Comparison of ENCODE assay signal across 23 cellular contexts in the genomic region with DNA sequence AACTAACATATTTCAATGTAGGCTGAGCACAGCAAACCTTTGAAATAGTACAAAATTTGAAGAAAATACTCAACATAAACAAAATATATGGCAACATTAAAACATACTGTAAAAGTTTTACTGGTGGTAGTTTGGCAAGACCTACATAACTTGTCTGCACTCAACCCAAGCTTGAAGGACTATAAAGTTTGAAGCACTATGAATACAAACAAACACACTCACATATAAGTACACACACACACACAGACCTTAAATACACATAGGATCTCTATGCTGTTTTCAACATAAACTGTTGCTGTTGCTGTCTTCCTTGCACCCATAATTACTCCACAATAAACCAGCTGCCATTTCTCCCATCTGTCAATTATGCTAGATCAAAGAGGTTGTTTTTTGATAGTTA.
"Had no signal": no experiment of that assay in that cellular context is flagged by ENCODE, and none has a peak within 500 bp of the region (broad histone marks: within the 10 kb centered on the region; RNA-seq: fewer than 3 reads in every experiment).

No MANE protein-coding gene starts in this region.

- H3K27me3 Mint-ChIP-seq: naive thymus-derived CD4-positive, alpha-beta T cell; natural killer cell treated with Interleukin-12 subunit alpha and Interleukin-12 subunit beta and Interleukin-15 and Interleukin-18, amount 100 ng/mL, for 72 hours; progenitor cell of endocrine pancreas; stimulated activated naive CD8-positive, alpha-beta T cell treated with anti-CD3 and anti-CD28 coated beads, Interleukin-15, Interleukin-2, amounts not matched to agents 100 ng/mL and 50 ng/mL, for 24 hours had no signal

- H3K36me3 ChIP-seq: left ventricle myocardium inferior, ovary, right atrium auricular region, right lobe of liver, suprapubic skin, thoracic aorta, tibial artery, upper lobe of right lung had no signal

- H3K4me1 ChIP-seq: left ventricle myocardium inferior, right atrium auricular region, right lobe of liver, suprapubic skin, tibial artery, upper lobe of right lung had no signal

- H3K4me1 Mint-ChIP-seq: immature natural killer cell, mesothelial cell of epicardium had no signal

- H3K4me3 Mint-ChIP-seq: immature natural killer cell; mesothelial cell of epicardium; naive thymus-derived CD4-positive, alpha-beta T cell; natural killer cell treated with Interleukin-12 subunit alpha and Interleukin-12 subunit beta and Interleukin-15 and Interleukin-18, amount 100 ng/mL, for 72 hours; stimulated activated effector memory CD8-positive, alpha-beta T cell treated with anti-CD3 and anti-CD28 coated beads, Interleukin-12 subunit alpha, Interleukin-12 subunit beta, amount 100 ng/mL, for 72 hours; stimulated activated naive CD8-positive, alpha-beta T cell treated with anti-CD3 and anti-CD28 coated beads, Interleukin-15, Interleukin-2, amounts not matched to agents 100 ng/mL and 50 ng/mL, for 24 hours had no signal

- ATAC-seq: naive thymus-derived CD4-positive, alpha-beta T cell; natural killer cell treated with Interleukin-12 subunit alpha and Interleukin-12 subunit beta and Interleukin-15 and Interleukin-18, amount 100 ng/mL, for 72 hours; right lobe of liver; stimulated activated effector memory CD8-positive, alpha-beta T cell treated with anti-CD3 and anti-CD28 coated beads, Interleukin-12 subunit alpha, Interleukin-12 subunit beta, amount 100 ng/mL, for 72 hours; upper lobe of right lung had no signal

- H3K27ac Mint-ChIP-seq: immature natural killer cell; mesothelial cell of epicardium; natural killer cell treated with Interleukin-12 subunit alpha and Interleukin-12 subunit beta and Interleukin-15 and Interleukin-18, amount 100 ng/mL, for 72 hours; progenitor cell of endocrine pancreas; stimulated activated effector memory CD8-positive, alpha-beta T cell treated with anti-CD3 and anti-CD28 coated beads, Interleukin-12 subunit alpha, Interleukin-12 subunit beta, amount 100 ng/mL, for 72 hours; stimulated activated naive CD8-positive, alpha-beta T cell treated with anti-CD3 and anti-CD28 coated beads, Interleukin-15, Interleukin-2, amounts not matched to agents 100 ng/mL and 50 ng/mL, for 24 hours had no signal

- H3K4me3 ChIP-seq: left ventricle myocardium inferior, lung, ovary, right atrium auricular region, right lobe of liver, smooth muscle cell, suprapubic skin, thoracic aorta, tibial artery, upper lobe of right lung had no signal

- H3K9me3 Mint-ChIP-seq: mesothelial cell of epicardium; stimulated activated effector memory CD8-positive, alpha-beta T cell treated with anti-CD3 and anti-CD28 coated beads, Interleukin-12 subunit alpha, Interleukin-12 subunit beta, amount 100 ng/mL, for 72 hours; stimulated activated naive CD8-positive, alpha-beta T cell treated with anti-CD3 and anti-CD28 coated beads, Interleukin-15, Interleukin-2, amounts not matched to agents 100 ng/mL and 50 ng/mL, for 24 hours had no signal

- H3K9me3 ChIP-seq: left ventricle myocardium inferior, ovary, right atrium auricular region, right lobe of liver, suprapubic skin, thoracic aorta, tibial artery, upper lobe of right lung had no signal

- H3K36me3 Mint-ChIP-seq: immature natural killer cell; natural killer cell treated with Interleukin-12 subunit alpha and Interleukin-12 subunit beta and Interleukin-15 and Interleukin-18, amount 100 ng/mL, for 72 hours had no signal

- DNase-seq: hypothalamus; immature natural killer cell; kidney; left ventricle myocardium inferior; mesendoderm; naive thymus-derived CD4-positive, alpha-beta T cell; ovary; right lobe of liver; stimulated activated CD4-positive, alpha-beta T cell treated with anti-CD3 and anti-CD28 coated beads, Interleukin-4, amount 100 ng/mL, for 24 hours; stimulated activated naive CD4-positive, alpha-beta T cell; tibial artery; trophoblast cell; upper lobe of right lung had no signal
